In the genomic region with DNA sequence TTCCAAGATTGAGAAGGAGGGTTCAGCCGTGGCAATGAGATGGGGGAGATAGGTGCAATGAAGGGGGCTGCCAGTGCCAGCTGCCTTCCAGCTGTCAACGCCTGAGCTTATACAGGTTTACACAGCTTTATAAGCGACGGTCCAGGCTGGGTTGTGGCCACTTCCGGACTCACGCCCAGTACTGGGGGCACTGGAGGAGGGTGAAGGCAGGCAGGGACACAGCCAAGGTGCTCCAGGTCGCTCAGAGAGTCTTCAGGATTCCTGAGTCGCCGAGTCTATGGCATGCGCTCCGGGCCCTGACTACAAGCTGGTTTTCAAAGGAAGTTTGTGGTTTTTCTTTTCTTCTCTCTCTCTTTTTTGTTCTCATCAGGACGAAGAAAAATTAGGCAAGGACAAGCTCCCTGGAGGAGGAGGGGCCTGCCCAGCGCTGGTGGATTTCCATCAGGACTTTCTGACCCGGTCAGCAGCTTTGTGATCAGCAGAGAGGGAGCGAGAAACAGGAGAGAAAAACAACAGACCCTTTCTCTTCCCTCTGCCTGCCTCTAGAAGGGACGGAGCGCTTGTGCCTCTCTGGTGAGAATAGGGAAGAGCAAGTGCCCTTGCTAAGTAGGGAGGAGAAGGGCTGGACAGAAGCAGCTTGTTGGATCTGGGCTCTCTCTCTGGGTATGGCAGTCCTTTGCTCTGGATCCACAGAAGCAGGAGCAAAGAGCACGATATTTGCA, we compare ENCODE assay signal across 7 cellular contexts. TPM values are rescaled to one million over a fixed set of nuclear protein-coding genes. Genes with fewer than 3 reads are reported as not detected.
DNase-seq lines count a peak whose midpoint lies in the region; ATAC-seq, FAIRE-seq and TF ChIP-seq lines count a peak whose summit lies in the region.

A gene with protein sequence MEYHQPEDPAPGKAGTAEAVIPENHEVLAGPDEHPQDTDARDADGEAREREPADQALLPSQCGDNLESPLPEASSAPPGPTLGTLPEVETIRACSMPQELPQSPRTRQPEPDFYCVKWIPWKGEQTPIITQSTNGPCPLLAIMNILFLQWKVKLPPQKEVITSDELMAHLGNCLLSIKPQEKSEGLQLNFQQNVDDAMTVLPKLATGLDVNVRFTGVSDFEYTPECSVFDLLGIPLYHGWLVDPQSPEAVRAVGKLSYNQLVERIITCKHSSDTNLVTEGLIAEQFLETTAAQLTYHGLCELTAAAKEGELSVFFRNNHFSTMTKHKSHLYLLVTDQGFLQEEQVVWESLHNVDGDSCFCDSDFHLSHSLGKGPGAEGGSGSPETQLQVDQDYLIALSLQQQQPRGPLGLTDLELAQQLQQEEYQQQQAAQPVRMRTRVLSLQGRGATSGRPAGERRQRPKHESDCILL (minus strand): TSS at position 572 of the 722 bp plus-strand sequence. CDS start 4,285 bp downstream, outside the sequence.

- peak within 1 kb of the TSS; percentile 97 for H3K4me3 ChIP-seq in HUES6 (ENCODE audit: low read depth, low read length)
- peak within 1 kb of the TSS; percentile 38 for H3K4me3 ChIP-seq in NT2/D1 (ENCODE audit: insufficient read length, low read depth)

- H3K27ac ChIP-seq in HUES6 (ENCODE audit: low read depth, low read length) (peak within 1 kb of the TSS; percentile 71; the same call in 1 of the 2 replicates), foreskin keratinocyte (peak within 1 kb of the TSS; percentile 56)

- no peaks in the 10 kb centered on the region for H3K27me3 ChIP-seq in HUES6 (ENCODE audit: control insufficient read depth, insufficient read depth, low read length)
- H3K27me3 ChIP-seq in NT2/D1 (ENCODE audit: insufficient read depth, insufficient read length): no peaks in the 10 kb centered on the region
- H3K27me3 ChIP-seq in foreskin keratinocyte: no peaks in the 10 kb centered on the region

- no peak for FAIRE-seq in urothelium cell line (lab: Jason Lieb, UNC)

- DNase-seq in GM10266 (ENCODE audit: extremely low spot score): peak; percentile 65
- DNase-seq in NT2/D1 (ENCODE audit: low read depth, low spot score): peak; percentile 87
- peak; percentile 58 for DNase-seq in activated naive CD4-positive, alpha-beta T cell treated with anti-CD3 and anti-CD28 coated beads, Interleukin-2, amount 10 ng/mL, durations not matched to agents 7 days and 5 days
- DNase-seq in foreskin keratinocyte: peak; percentile 47 to 78
- DNase-seq in naive thymus-derived CD8-positive, alpha-beta T cell: peak in 7 of 10 donors; percentile 9 to 62 (median 26)
- peak; percentile 86 for DNase-seq in urothelium cell line (ENCODE audit: low spot score)

- H3K9ac ChIP-seq in HUES6 (ENCODE audit: low read length): peak within 1 kb of the TSS; percentile 25
- peak within 1 kb of the TSS; percentile 57 for H3K9ac ChIP-seq in NT2/D1 (ENCODE audit: insufficient read length, low read depth)

- peaks cover 90% of the 10 kb centered on the region for H3K4me1 Mint-ChIP-seq in activated naive CD4-positive, alpha-beta T cell treated with anti-CD3 and anti-CD28 coated beads, Interleukin-2, amount 10 ng/mL, durations not matched to agents 7 days and 5 days
- H3K4me1 Mint-ChIP-seq in naive thymus-derived CD8-positive, alpha-beta T cell: peaks cover 48 to 95% (median 86%) of the 10 kb centered on the region in 4 donors

- no peaks in the 10 kb centered on the region for H3K9me3 Mint-ChIP-seq in activated naive CD4-positive, alpha-beta T cell treated with anti-CD3 and anti-CD28 coated beads, Interleukin-2, amount 10 ng/mL, durations not matched to agents 7 days and 5 days
- H3K9me3 Mint-ChIP-seq in naive thymus-derived CD8-positive, alpha-beta T cell: no peaks in the 10 kb centered on the region

- peaks cover 28% of the 10 kb centered on the region for H3K36me3 Mint-ChIP-seq in activated naive CD4-positive, alpha-beta T cell treated with anti-CD3 and anti-CD28 coated beads, Interleukin-2, amount 10 ng/mL, durations not matched to agents 7 days and 5 days
- peaks cover 0 to 11% (median 9%) of the 10 kb centered on the region in 3 donors for H3K36me3 Mint-ChIP-seq in naive thymus-derived CD8-positive, alpha-beta T cell

- H3K36me3 ChIP-seq in HUES6 (ENCODE audit: control insufficient read depth, insufficient read depth, low read length): no peaks in the 10 kb centered on the region
- peaks cover 4% of the 10 kb centered on the region for H3K36me3 ChIP-seq in NT2/D1 (ENCODE audit: insufficient read depth, insufficient read length, low read length)

- H3K27me3 Mint-ChIP-seq in activated naive CD4-positive, alpha-beta T cell treated with anti-CD3 and anti-CD28 coated beads, Interleukin-2, amount 10 ng/mL, durations not matched to agents 7 days and 5 days: no peaks in the 10 kb centered on the region
- no peaks in the 10 kb centered on the region for H3K27me3 Mint-ChIP-seq in naive thymus-derived CD8-positive, alpha-beta T cell

- POLR2A ChIA-PET in naive thymus-derived CD8-positive, alpha-beta T cell (lab: Charles Lee): interaction anchor here (0.6 to 3.9 kb wide), 13 partner anchors 9 to 643 kb away, joined by 3 to 47 read pairs (median 5); a partner anchor contains a TSS

- H3K4me3 Mint-ChIP-seq in activated naive CD4-positive, alpha-beta T cell treated with anti-CD3 and anti-CD28 coated beads, Interleukin-2, amount 10 ng/mL, durations not matched to agents 7 days and 5 days: peak within 1 kb of the TSS; percentile 96
- H3K4me3 Mint-ChIP-seq in naive thymus-derived CD8-positive, alpha-beta T cell: peak within 1 kb of the TSS; percentile 89 to 98 (median 96)

- peak within 1 kb of the TSS; percentile 93 for H3K27ac Mint-ChIP-seq in activated naive CD4-positive, alpha-beta T cell treated with anti-CD3 and anti-CD28 coated beads, Interleukin-2, amount 10 ng/mL, durations not matched to agents 7 days and 5 days
- peak within 1 kb of the TSS; percentile 95 to 99 (median 98) for H3K27ac Mint-ChIP-seq in naive thymus-derived CD8-positive, alpha-beta T cell

- peaks cover 28% of the 10 kb centered on the region for H3K4me1 ChIP-seq in HUES6 (ENCODE audit: control insufficient read depth, insufficient read depth, low read length)
- peaks cover 6% of the 10 kb centered on the region for H3K4me1 ChIP-seq in NT2/D1 (ENCODE audit: insufficient read depth, insufficient read length)
- H3K4me1 ChIP-seq in foreskin keratinocyte: peaks cover 16% of the 10 kb centered on the region

- H3K9me3 ChIP-seq in HUES6 (ENCODE audit: control insufficient read depth, insufficient read depth, low read depth, low read length): no peaks in the 10 kb centered on the region
- H3K9me3 ChIP-seq in NT2/D1 (ENCODE audit: insufficient read depth, low read length): no peaks in the 10 kb centered on the region

- peak; percentile 68 for ATAC-seq in foreskin keratinocyte
- peak in 1 of 2 donors; percentile 23 for ATAC-seq in naive thymus-derived CD8-positive, alpha-beta T cell

- CTCF ChIA-PET in activated naive CD4-positive, alpha-beta T cell treated with anti-CD3 and anti-CD28 coated beads, Interleukin-2, amount 10 ng/mL, durations not matched to agents 7 days and 5 days (lab: Charles Lee): interaction anchor here (1.2 to 3.8 kb wide), 10 partner anchors 9 to 150 kb away, joined by 3 to 38 read pairs (median 6); a partner anchor contains a TSS

- peak; percentile 35 for TF ChIP-seq CTCF in GM10266 (IDR thresholded peaks at IDR 0.05; ENCODE audit: control insufficient read depth, insufficient read depth, low read depth, missing control alignments)
- TF ChIP-seq CTCF in foreskin keratinocyte (conservative IDR thresholded peaks at IDR 0.05): peak; percentile 59

RNA-seq across cellular contexts. Expression of the gene that starts here (rescaled TPM):
- 7.3 and 7.6 TPM in 2 replicates for total RNA-seq in foreskin keratinocyte
- polyA plus RNA-seq in foreskin keratinocyte: 3.5 and 4.1 TPM in 2 replicates
- 10 to 100 TPM; 18.3 to 20.2 TPM for total RNA-seq in naive thymus-derived CD8-positive, alpha-beta T cell
- 10 to 100 TPM in 1 of 3 donors, 1 to 10 TPM in 2; 2.7 to 12.6 (median 4.9) TPM for polyA plus RNA-seq in naive thymus-derived CD8-positive, alpha-beta T cell

Comparison
In these comparisons a context has a peak if more than half of its experiments do, and no peak if none do; other contexts are left out.
1. DNase-seq: peak in every context shown above with its lines; median percentile 87 in NT2/D1; 86 in urothelium cell line; 65 in GM10266; 62 in foreskin keratinocyte; 58 in activated naive CD4-positive, alpha-beta T cell treated with anti-CD3 and anti-CD28 coated beads, Interleukin-2, amount 10 ng/mL, durations not matched to agents 7 days and 5 days; 26 in naive thymus-derived CD8-positive, alpha-beta T cell.